Comparison of ENCODE assay signal across 9 cellular contexts in genomic region chr13:112586334-112586733, GRCh38. TPM values are rescaled to one million over a fixed set of nuclear protein-coding genes. Genes with fewer than 3 reads are reported as not detected.
DNase-seq lines count a peak whose midpoint lies in the region; ATAC-seq and TF ChIP-seq lines count a peak whose summit lies in the region.
"Had no signal": no experiment of that assay in that cellular context is flagged by ENCODE, and none has a peak within 500 bp of the region (broad histone marks: within the 10 kb centered on the region; RNA-seq: fewer than 3 reads in every experiment).

No MANE protein-coding gene starts in this region.

- DNase-seq in activated naive CD4-positive, alpha-beta T cell treated with anti-CD3 and anti-CD28 coated beads for 36 hours = no peak
- DNase-seq in activated naive CD4-positive, alpha-beta T cell (lab: John Stamatoyannopoulos, UW) = no peak
- no peak for DNase-seq in RWPE2 (ENCODE audit: low spot score)
- no peak for DNase-seq in glutamatergic neuron
- DNase-seq in suprapubic skin (ENCODE audit: low spot score in 2 of 2) = no peak
- no peak for DNase-seq in COLO829 (ENCODE audit: low spot score)
- no peak for DNase-seq in mucosa of gallbladder (ENCODE audit: low spot score)
- DNase-seq in left lobe of liver (ENCODE audit: low spot score) = no peak
- DNase-seq: NCI-H748 treated with DMSO at 0.1 percent for 48 hours had no signal

- peak overlapping the region; percentile 96 for H3K4me3 Mint-ChIP-seq in activated naive CD4-positive, alpha-beta T cell treated with anti-CD3 and anti-CD28 coated beads for 36 hours
- peak overlapping the region; percentile 97 for H3K4me3 Mint-ChIP-seq in glutamatergic neuron (ENCODE audit: unreplicated experiment)

- H3K27ac ChIP-seq in RWPE2 (ENCODE audit: poor library complexity, severe bottlenecking) (no peak overlapping the region), suprapubic skin (no peak overlapping the region)

- TF ChIP-seq EP300 in suprapubic skin (IDR thresholded peaks at IDR 0.05) = no peak

- CTCF ChIA-PET in activated naive CD4-positive, alpha-beta T cell treated with anti-CD3 and anti-CD28 coated beads for 36 hours (lab: Charles Lee) = interaction anchor here (0.6 kb wide), 1 partner anchor 36 kb away, joined by 3 read pairs; no protein-coding TSS in a partner anchor

- intact Hi-C loops in activated naive CD4-positive, alpha-beta T cell treated with anti-CD3 and anti-CD28 coated beads for 36 hours (cut with micrococcal nuclease) = loop anchor here (5.0 to 10.0 kb wide), 3 partner anchors 49 to 1672 kb away; partner anchors contain the start of gene ANKRD10

- no peaks in the 10 kb centered on the region for H3K27me3 Mint-ChIP-seq in activated naive CD4-positive, alpha-beta T cell treated with anti-CD3 and anti-CD28 coated beads for 36 hours (ENCODE audit: low read depth)
- peaks cover 3% of the 10 kb centered on the region for H3K27me3 Mint-ChIP-seq in glutamatergic neuron (ENCODE audit: unreplicated experiment)

- 82% methylated on average over 3 of the region's 3 CpGs for WGBS in suprapubic skin

- peak overlapping the region; percentile 93 for H3K27ac Mint-ChIP-seq in activated naive CD4-positive, alpha-beta T cell treated with anti-CD3 and anti-CD28 coated beads for 36 hours
- peak overlapping the region; percentile 95 for H3K27ac Mint-ChIP-seq in glutamatergic neuron (ENCODE audit: unreplicated experiment)

- H3K4me1 Mint-ChIP-seq in activated naive CD4-positive, alpha-beta T cell treated with anti-CD3 and anti-CD28 coated beads for 36 hours (ENCODE audit: low read depth) = peaks cover 56% of the 10 kb centered on the region
- peaks cover 12% of the 10 kb centered on the region for H3K4me1 Mint-ChIP-seq in glutamatergic neuron (ENCODE audit: low read depth, unreplicated experiment)

- H3K27me3 ChIP-seq in RWPE2 (ENCODE audit: insufficient read depth, poor library complexity, severe bottlenecking) (no peaks in the 10 kb centered on the region), suprapubic skin (no peaks in the 10 kb centered on the region)

- no peak for TF ChIP-seq POLR2A in suprapubic skin (IDR thresholded peaks at IDR 0.05)

- no peaks in the 10 kb centered on the region for H3K9me3 ChIP-seq in RWPE2 (ENCODE audit: severe bottlenecking)
- H3K9me3 ChIP-seq in suprapubic skin = no peaks in the 10 kb centered on the region

- peaks cover 23% of the 10 kb centered on the region for H3K36me3 Mint-ChIP-seq in activated naive CD4-positive, alpha-beta T cell treated with anti-CD3 and anti-CD28 coated beads for 36 hours (ENCODE audit: low read depth)
- H3K36me3 Mint-ChIP-seq in glutamatergic neuron (ENCODE audit: unreplicated experiment) = no peaks in the 10 kb centered on the region

- no peaks in the 10 kb centered on the region for H3K9me3 Mint-ChIP-seq in activated naive CD4-positive, alpha-beta T cell treated with anti-CD3 and anti-CD28 coated beads for 36 hours
- peaks cover 7% of the 10 kb centered on the region for H3K9me3 Mint-ChIP-seq in glutamatergic neuron (ENCODE audit: unreplicated experiment)

- H3K4me1 ChIP-seq in RWPE2 (ENCODE audit: insufficient read depth, poor library complexity, severe bottlenecking) (peaks cover 6% of the 10 kb centered on the region), suprapubic skin (peaks cover 21% of the 10 kb centered on the region)

- H3K4me3 ChIP-seq in RWPE2 (ENCODE audit: severe bottlenecking) (peak overlapping the region; percentile 93), suprapubic skin (peak overlapping the region; percentile 81)

- peaks cover 8% of the 10 kb centered on the region; the same call in 1 of the 2 replicates for H3K36me3 ChIP-seq in RWPE2 (ENCODE audit: low read depth)
- no peaks in the 10 kb centered on the region for H3K36me3 ChIP-seq in suprapubic skin

- no peak for ATAC-seq in RWPE2 (ENCODE audit: low read depth)
- ATAC-seq in left lobe of liver = no peak

- TF ChIP-seq CTCF in RWPE2 (IDR thresholded peaks at IDR 0.05; ENCODE audit: poor library complexity, severe bottlenecking) (no peak), glutamatergic neuron (IDR thresholded peaks at IDR 0.05; ENCODE audit: partially characterized antibody, unreplicated experiment) (no peak), suprapubic skin (IDR thresholded peaks at IDR 0.05) (no peak)

RNA-seq across cellular contexts. Expression of gene TUBGCP3, which starts 1.6 kb away (rescaled TPM):
- total RNA-seq in activated naive CD4-positive, alpha-beta T cell treated with anti-CD3 and anti-CD28 coated beads for 36 hours = 10 to 100 TPM; 87.5 to 88.3 TPM
- total RNA-seq in glutamatergic neuron (ENCODE audit: unreplicated experiment) = 36.6 TPM
- 10 to 100 TPM; 21.9 to 60.9 (median 32.0) TPM for total RNA-seq in suprapubic skin
- total RNA-seq in mucosa of gallbladder = 27.2 TPM
- 18.8 TPM for total RNA-seq in left lobe of liver
